In the genomic region with DNA sequence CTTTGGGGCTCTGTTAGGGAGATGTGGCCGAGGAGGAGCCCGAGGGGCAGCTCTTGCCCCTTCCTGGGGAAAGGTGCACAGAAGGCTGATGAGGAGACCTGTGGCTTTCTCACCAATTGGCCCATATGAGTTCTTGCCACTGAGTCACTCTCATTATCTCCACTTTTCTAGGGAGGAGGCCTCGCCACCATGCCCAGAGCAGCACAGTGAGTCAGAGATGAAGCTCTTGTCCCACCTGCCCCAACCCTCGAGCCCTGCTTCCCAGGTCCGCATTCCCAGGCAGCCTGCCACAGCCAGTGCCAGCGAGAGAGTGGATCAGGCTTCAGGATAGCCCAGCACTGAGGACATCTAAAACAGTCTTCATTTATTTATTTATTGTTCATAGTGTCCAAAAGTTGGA, we compare ENCODE assay signal across 2 cellular contexts.
A peak's percentile ranks its signal among the peaks of the same experiment; 100 is the strongest.
TF ChIP-seq lines count a peak whose summit lies in the region.

No MANE protein-coding gene starts in this region.

TF ChIP-seq in IMR-90, 13 proteins besides CTCF, POLR2A, EP300 and RAD21:
- no peak for TF ChIP-seq RFX5 (IDR thresholded peaks at IDR 0.05; ENCODE audit: low read depth, low read length)
- TF ChIP-seq MXI1 (IDR thresholded peaks at IDR 0.05; ENCODE audit: borderline replicate concordance, low read depth, low read length) = no peak
- TF ChIP-seq CHD1 (IDR thresholded peaks at IDR 0.05; ENCODE audit: low read depth, low read length) = no peak
- TF ChIP-seq, protein P1, sequence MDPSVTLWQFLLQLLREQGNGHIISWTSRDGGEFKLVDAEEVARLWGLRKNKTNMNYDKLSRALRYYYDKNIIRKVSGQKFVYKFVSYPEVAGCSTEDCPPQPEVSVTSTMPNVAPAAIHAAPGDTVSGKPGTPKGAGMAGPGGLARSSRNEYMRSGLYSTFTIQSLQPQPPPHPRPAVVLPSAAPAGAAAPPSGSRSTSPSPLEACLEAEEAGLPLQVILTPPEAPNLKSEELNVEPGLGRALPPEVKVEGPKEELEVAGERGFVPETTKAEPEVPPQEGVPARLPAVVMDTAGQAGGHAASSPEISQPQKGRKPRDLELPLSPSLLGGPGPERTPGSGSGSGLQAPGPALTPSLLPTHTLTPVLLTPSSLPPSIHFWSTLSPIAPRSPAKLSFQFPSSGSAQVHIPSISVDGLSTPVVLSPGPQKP (IDR thresholded peaks at IDR 0.05; ENCODE audit: borderline replicate concordance, low read depth, low read length) = no peak
- no peak for TF ChIP-seq MAZ (IDR thresholded peaks at IDR 0.05; ENCODE audit: borderline replicate concordance, low read depth, low read length)
- TF ChIP-seq MAFK (IDR thresholded peaks at IDR 0.05; ENCODE audit: low read depth, low read length) = no peak
- TF ChIP-seq, protein P2, sequence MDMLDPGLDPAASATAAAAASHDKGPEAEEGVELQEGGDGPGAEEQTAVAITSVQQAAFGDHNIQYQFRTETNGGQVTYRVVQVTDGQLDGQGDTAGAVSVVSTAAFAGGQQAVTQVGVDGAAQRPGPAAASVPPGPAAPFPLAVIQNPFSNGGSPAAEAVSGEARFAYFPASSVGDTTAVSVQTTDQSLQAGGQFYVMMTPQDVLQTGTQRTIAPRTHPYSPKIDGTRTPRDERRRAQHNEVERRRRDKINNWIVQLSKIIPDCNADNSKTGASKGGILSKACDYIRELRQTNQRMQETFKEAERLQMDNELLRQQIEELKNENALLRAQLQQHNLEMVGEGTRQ (IDR thresholded peaks at IDR 0.05; ENCODE audit: low read depth, low read length) = no peak
- TF ChIP-seq NFE2L2 (IDR thresholded peaks at IDR 0.05; ENCODE audit: low read depth, low read length) = no peak
- TF ChIP-seq SMC3 (IDR thresholded peaks at IDR 0.05; ENCODE audit: low read depth, low read length) = no peak
- TF ChIP-seq BHLHE40 (IDR thresholded peaks at IDR 0.05; ENCODE audit: low read depth, low read length) = no peak

TF ChIP-seq in K562, 482 proteins besides CTCF, POLR2A, EP300 and RAD21:
- TF ChIP-seq RBBP5 (IDR thresholded peaks at IDR 0.05; ENCODE audit: borderline replicate concordance, insufficient read depth, low read length, poor library complexity, severe bottlenecking) (no peak), FOSL1 (tag; conservative IDR thresholded peaks at IDR 0.05) (0 out of 2 replicates have a peak, but pooled peaks have one; percentile 30)
